9 cellular contexts compared by ENCODE assay signal in the genomic region with DNA sequence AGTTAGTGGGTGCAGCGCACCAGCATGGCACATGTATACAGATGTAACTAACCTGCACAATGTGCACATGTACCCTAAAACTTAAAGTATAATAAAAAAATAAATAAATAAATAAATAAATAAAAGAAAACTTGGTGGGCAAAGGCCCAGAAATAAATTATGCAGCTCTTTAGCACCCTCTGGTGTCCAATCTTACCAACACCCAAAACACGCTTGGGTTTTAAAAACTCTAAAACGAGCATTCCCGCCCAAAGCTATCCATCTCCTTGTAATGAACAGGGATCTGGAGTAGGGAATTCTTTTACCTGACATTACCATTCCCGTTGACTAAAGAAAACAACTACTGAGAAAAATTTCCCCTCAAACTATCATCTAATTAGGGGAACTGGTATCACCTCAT.
A peak's percentile ranks its signal among the peaks of the same experiment; 100 is the strongest.
DNase-seq lines count a peak whose midpoint lies in the region; ATAC-seq and TF ChIP-seq lines count a peak whose summit lies in the region.
"Had no signal": no experiment of that assay in that cellular context is flagged by ENCODE, and none has a peak within 500 bp of the region (broad histone marks: within the 10 kb centered on the region; RNA-seq: fewer than 3 reads in every experiment).

No MANE protein-coding gene starts in this region.

- H3K9me3 ChIP-seq in A673 (ENCODE audit: low read depth, low read length, poor library complexity, severe bottlenecking) (no peaks in the 10 kb centered on the region), Peyer's patch (no peaks in the 10 kb centered on the region)

- TF ChIP-seq POLR2A in Peyer's patch (IDR thresholded peaks at IDR 0.05) = no peak

- no TSS peak for BruUV-seq in A673 (replicated peaks; lab: Mats Ljungman, UMichigan)

- ATAC-seq in GM18519 (IDR thresholded peaks at IDR 0.05; ENCODE audit: low FRiP score, unreplicated experiment) = no peak
- ATAC-seq in HG03045 (IDR thresholded peaks at IDR 0.05; ENCODE audit: unreplicated experiment) = no peak

- H3K4me1 ChIP-seq in A673 (ENCODE audit: insufficient read depth, low read length, poor library complexity, severe bottlenecking) (peaks cover 9% of the 10 kb centered on the region), Peyer's patch (no peaks in the 10 kb centered on the region)

- CTCF ChIA-PET in A673 (lab: Charles Lee) = no interaction called here

- intact Hi-C loops in A673 (cut with micrococcal nuclease; ENCODE audit: unreplicated experiment) = loop anchor here (10.0 kb wide), 1 partner anchor 273 kb away; no protein-coding TSS in a partner anchor

- H3K4me3 ChIP-seq in A673 (ENCODE audit: low read depth, low read length, poor library complexity, severe bottlenecking) = no peak overlapping the region
- H3K4me3 ChIP-seq in Peyer's patch = no peak overlapping the region

- H3K27me3 ChIP-seq in A673 (replicated peaks; ENCODE audit: insufficient read depth, low read depth, low read length, poor library complexity) (no peaks in the 10 kb centered on the region), Peyer's patch (no peaks in the 10 kb centered on the region)

- POLR2A ChIA-PET in A673 (lab: Charles Lee; ENCODE audit: low non-redundant PET) = no interaction called here

- H3K27ac ChIP-seq in A673 (ENCODE audit: low read depth, low read length, poor library complexity, severe bottlenecking) (no peak overlapping the region), Peyer's patch (no peak overlapping the region)
- H3K27ac ChIP-seq: KMS-11 had no signal

- TF ChIP-seq CTCF in A673 (conservative IDR thresholded peaks at IDR 0.05; ENCODE audit: low read depth, low read length) (peak; percentile 46), GM10266 (IDR thresholded peaks at IDR 0.05; ENCODE audit: control insufficient read depth, insufficient read depth, low read depth, missing control alignments) (peak; percentile 35), Peyer's patch (IDR thresholded peaks at IDR 0.05) (peak in 4 of 6 experiments; percentile 20 to 38 (median 28))

- H3K36me3 ChIP-seq in A673 (ENCODE audit: insufficient read depth, low read length, poor library complexity, severe bottlenecking) (no peaks in the 10 kb centered on the region), Peyer's patch (no peaks in the 10 kb centered on the region)

- DNase-seq in A673 (ENCODE audit: low spot score) (peak; percentile 34), GM10266 (ENCODE audit: extremely low spot score) (peak; percentile 7), Peyer's patch (no peak), glomerular visceral epithelial cell (ENCODE audit: extremely low spot score) (peak; percentile 5), epidermal melanocyte (ENCODE audit: insufficient read length, low spot score) (no peak)
- no peak for DNase-seq in activated T-cell treated with anti-CD3 and anti-CD28 coated beads, Interleukin-2, amount 50 U/mL, for 48 hours

Comparison
In these comparisons a context has a peak if more than half of its experiments do, and no peak if none do; other contexts are left out.
1. DNase-seq: peak in A673 (single experiment), GM10266 (single experiment) and glomerular visceral epithelial cell (single experiment); none in Peyer's patch (0 of 3), epidermal melanocyte (single experiment) and activated T-cell treated with anti-CD3 and anti-CD28 coated beads, Interleukin-2, amount 50 U/mL, for 48 hours (0 of 2).
2. Peak in every context shown above with its lines, with median percentiles within 50 percentile points of each other: CTCF ChIP-seq.